ENCODE assay signal across 15 cellular contexts in genomic region chr3:121658716-121659435, GRCh38. TPM values are rescaled to one million over a fixed set of nuclear protein-coding genes. Genes with fewer than 3 reads are reported as not detected.
A peak's percentile ranks its signal among the peaks of the same experiment; 100 is the strongest.
DNase-seq lines count a peak whose midpoint lies in the region; ATAC-seq and TF ChIP-seq lines count a peak whose summit lies in the region.
"Had no signal": no experiment of that assay in that cellular context is flagged by ENCODE, and none has a peak within 500 bp of the region (broad histone marks: within the 10 kb centered on the region; RNA-seq: fewer than 3 reads in every experiment).

No MANE protein-coding gene starts in this region.

- H3K27ac Mint-ChIP-seq in T-helper 1 cell treated with Interleukin-12 subunit alpha and Interleukin-12 subunit beta and Interleukin-4 antibody, amounts not matched to agents 30 μg/mL and 1 μg/mL, for 36 hours: peak overlapping the region; percentile 98
- peak overlapping the region; percentile 99 for H3K27ac Mint-ChIP-seq in central memory CD8-positive, alpha-beta T cell (ENCODE audit: low read depth)
- H3K27ac Mint-ChIP-seq: nephron progenitor cell had no signal

- H4K20me1 ChIP-seq in Karpas-422 (ENCODE audit: insufficient read depth, low read depth, low read length): no peaks in the 10 kb centered on the region

- no peak overlapping the region for H3K27ac ChIP-seq in Karpas-422 (ENCODE audit: low read length)
- H3K27ac ChIP-seq in spleen: peak overlapping the region; percentile 90 to 98 (median 96)
- peak overlapping the region in 2 of 4 donors; percentile 78 to 82 for H3K27ac ChIP-seq in transverse colon
- H3K27ac ChIP-seq: 22Rv1, breast epithelium had no signal

- H3K4me1 ChIP-seq in Karpas-422 (ENCODE audit: low read length) (peaks cover 25% of the 10 kb centered on the region), spleen (peaks cover 29 to 75% (median 56%) of the 10 kb centered on the region in 6 donors), transverse colon (peaks cover 0 to 3% (median 0%) of the 10 kb centered on the region in 4 donors)
- H3K4me1 ChIP-seq: breast epithelium had no signal

- in situ Hi-C loops in transverse colon (cut with MboI; ENCODE audit: low pct_ligation_motif_present in 1 of 4, low pct_unique_long_range_greater_than_20kb in 1 of 4, low sequenced_read_pairs in 3 of 4): no loop called here

- no peak overlapping the region for H2AFZ ChIP-seq in Karpas-422 (ENCODE audit: low read length)

- H3K36me3 Mint-ChIP-seq in T-helper 1 cell treated with Interleukin-12 subunit alpha and Interleukin-12 subunit beta and Interleukin-4 antibody, amounts not matched to agents 30 μg/mL and 1 μg/mL, for 36 hours (ENCODE audit: low read depth): peaks cover 73% of the 10 kb centered on the region
- H3K36me3 Mint-ChIP-seq in central memory CD8-positive, alpha-beta T cell (ENCODE audit: insufficient read depth): peaks cover 52% of the 10 kb centered on the region

- peaks cover 38% of the 10 kb centered on the region for H3K36me3 ChIP-seq in Karpas-422 (ENCODE audit: insufficient read depth, low read length)
- H3K36me3 ChIP-seq in spleen: peaks cover 2 to 72% (median 38%) of the 10 kb centered on the region in 6 donors
- H3K36me3 ChIP-seq in transverse colon: peaks cover 0 to 10% (median under 1%) of the 10 kb centered on the region in 4 donors
- H3K36me3 ChIP-seq: breast epithelium had no signal

- DNase-seq in T-helper 1 cell (no peak), Karpas-422 (no peak), spleen (no peak), transverse colon (no peak), NCI-H82 (lab: John Stamatoyannopoulos, UW) (no peak)
- DNase-seq in central memory CD8-positive, alpha-beta T cell (ENCODE audit: low spot score in 2 of 2): no peak
- DNase-seq: NCI-H1694, NCI-H526 treated with DMSO at 0.1 percent for 48 hours, nephron progenitor cell had no signal

- peak overlapping the region; percentile 86 for H3K4me3 ChIP-seq in Karpas-422 (ENCODE audit: low read length)
- H3K4me3 ChIP-seq in spleen: peak overlapping the region; percentile 35 to 71 (median 46)
- peak overlapping the region in 1 of 4 donors; percentile 36 for H3K4me3 ChIP-seq in transverse colon

- TF ChIP-seq CTCF in spleen (IDR thresholded peaks at IDR 0.05 in 8 of 11, conservative IDR thresholded peaks at IDR 0.05 in 3 of 11): no peak
- TF ChIP-seq CTCF in transverse colon (IDR thresholded peaks at IDR 0.05): no peak

- H3K4me1 Mint-ChIP-seq in T-helper 1 cell treated with Interleukin-12 subunit alpha and Interleukin-12 subunit beta and Interleukin-4 antibody, amounts not matched to agents 30 μg/mL and 1 μg/mL, for 36 hours (ENCODE audit: low read depth): peaks cover 57% of the 10 kb centered on the region
- H3K4me1 Mint-ChIP-seq in central memory CD8-positive, alpha-beta T cell: peaks cover 69% of the 10 kb centered on the region
- H3K4me1 Mint-ChIP-seq: nephron progenitor cell had no signal

- no peaks in the 10 kb centered on the region for H3K9me3 ChIP-seq in Karpas-422 (ENCODE audit: low read length)
- H3K9me3 ChIP-seq in spleen: no peaks in the 10 kb centered on the region
- H3K9me3 ChIP-seq in transverse colon: no peaks in the 10 kb centered on the region
- H3K9me3 ChIP-seq: breast epithelium had no signal

- TF ChIP-seq POLR2A in spleen (IDR thresholded peaks at IDR 0.05): no peak
- TF ChIP-seq POLR2A in transverse colon (IDR thresholded peaks at IDR 0.05): no peak

- peak overlapping the region; percentile 87 for H3K9ac ChIP-seq in Karpas-422 (ENCODE audit: low read length)

- WGBS in spleen, 5 donors: 70 to 87% (median 81%) methylated on average over 6 of the region's 6 CpGs
- WGBS in transverse colon (ENCODE audit: low coverage in 1 of 2), 2 donors: 74 to 79% methylated on average over 6 of the region's 6 CpGs

- TF ChIP-seq EP300 in transverse colon (IDR thresholded peaks at IDR 0.05; ENCODE audit: low read depth): no peak

- peaks cover 50% of the 10 kb centered on the region for H3K79me2 ChIP-seq in Karpas-422 (ENCODE audit: low read length)

- intact Hi-C loops in spleen (cut with DNase I; ENCODE audit: low total_unique reads): no loop called here
- intact Hi-C loops in transverse colon (cut with DNase I; ENCODE audit: low total_unique reads): no loop called here

- H3K27me3 ChIP-seq in Karpas-422 (ENCODE audit: low read length) (no peaks in the 10 kb centered on the region), spleen (replicated peaks in 1 of 7) (no peaks in the 10 kb centered on the region), transverse colon (no peaks in the 10 kb centered on the region)
- H3K27me3 ChIP-seq: breast epithelium had no signal

- no peaks in the 10 kb centered on the region for H3K9me2 ChIP-seq in Karpas-422 (replicated peaks; ENCODE audit: insufficient read depth, low read length)

- no peak for ATAC-seq in central memory CD8-positive, alpha-beta T cell (replicated peaks; ENCODE audit: extremely low read depth, poor library complexity, severe bottlenecking)
- ATAC-seq in HG02981 (IDR thresholded peaks at IDR 0.05; ENCODE audit: unreplicated experiment): no peak
- ATAC-seq: Right ventricle myocardium inferior had no signal

- H3K4me2 ChIP-seq in Karpas-422 (ENCODE audit: low read depth, low read length, poor library complexity, severe bottlenecking): peak overlapping the region; percentile 87

- no peaks in the 10 kb centered on the region for H3K9me3 Mint-ChIP-seq in T-helper 1 cell treated with Interleukin-12 subunit alpha and Interleukin-12 subunit beta and Interleukin-4 antibody, amounts not matched to agents 30 μg/mL and 1 μg/mL, for 36 hours
- peaks cover 5% of the 10 kb centered on the region for H3K9me3 Mint-ChIP-seq in central memory CD8-positive, alpha-beta T cell
- H3K9me3 Mint-ChIP-seq: nephron progenitor cell had no signal

- H3K27me3 Mint-ChIP-seq in T-helper 1 cell treated with Interleukin-12 subunit alpha and Interleukin-12 subunit beta and Interleukin-4 antibody, amounts not matched to agents 30 μg/mL and 1 μg/mL, for 36 hours (ENCODE audit: low read depth): no peaks in the 10 kb centered on the region
- no peaks in the 10 kb centered on the region for H3K27me3 Mint-ChIP-seq in central memory CD8-positive, alpha-beta T cell

- peak overlapping the region; percentile 94 for H3K4me3 Mint-ChIP-seq in T-helper 1 cell treated with Interleukin-12 subunit alpha and Interleukin-12 subunit beta and Interleukin-4 antibody, amounts not matched to agents 30 μg/mL and 1 μg/mL, for 36 hours
- peak overlapping the region; percentile 85 for H3K4me3 Mint-ChIP-seq in central memory CD8-positive, alpha-beta T cell
- H3K4me3 Mint-ChIP-seq: nephron progenitor cell had no signal

RNA-seq across cellular contexts. Expression of gene HCLS1, which starts 1.8 kb away (rescaled TPM):
- 203 and 339 TPM in 2 replicates for total RNA-seq in Karpas-422 (2014; rRNA removed; shearing (Covaris generic); ENCODE audit: low replicate concordance)
- total RNA-seq in spleen (100 to 1,000 TPM; 238 to 554 (median 467) TPM), transverse colon (10 to 100 TPM in 3 of 4 donors, 1 to 10 TPM in 1; 5.0 to 50.3 (median 30.8) TPM)
- 100 to 1,000 TPM; 207 to 244 (median 243) TPM for polyA plus RNA-seq in spleen
- total RNA-seq: HepG2 had no signal
- polyA plus RNA-seq: HepG2 had no signal
